ENCODE assay signal across 8 cellular contexts in the genomic region with DNA sequence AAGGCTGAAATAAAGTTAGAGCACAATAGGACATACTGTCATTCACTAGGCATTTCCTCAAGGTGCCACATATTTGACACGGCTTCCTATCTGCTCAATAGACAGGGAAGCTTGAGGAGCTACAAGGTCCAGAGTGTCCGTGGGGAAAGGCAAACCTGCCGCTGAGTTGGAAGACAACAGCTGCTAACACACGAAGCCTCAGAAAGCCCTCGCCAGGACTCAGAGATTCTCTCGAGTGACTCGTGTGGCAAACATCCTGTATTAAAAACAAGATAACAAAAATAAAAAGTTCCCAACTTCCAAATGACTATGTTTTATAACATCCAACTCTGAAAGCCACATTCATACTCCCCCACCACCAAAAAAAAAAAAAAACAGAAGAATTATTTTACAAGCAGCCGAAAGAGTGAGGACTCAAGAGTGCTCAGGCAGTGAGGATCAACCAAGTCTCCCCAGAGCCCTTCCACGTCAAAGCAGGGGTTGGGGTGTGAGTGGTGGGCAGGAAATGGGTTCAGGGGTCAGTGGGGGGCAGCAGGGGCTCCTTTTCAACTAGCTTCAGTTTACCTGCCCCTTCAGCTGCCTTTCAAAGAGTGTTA.
DNase-seq lines count a peak whose midpoint lies in the region; ATAC-seq and TF ChIP-seq lines count a peak whose summit lies in the region.

No MANE protein-coding gene starts in this region.

- peak overlapping the region; percentile 97 for H3K27ac ChIP-seq in OCI-LY7 (ENCODE audit: low read depth, low read length, poor library complexity, severe bottlenecking)
- peak overlapping the region; percentile 33 for H3K27ac ChIP-seq in trophoblast cell (ENCODE audit: low read depth, low read length)

- H3K79me2 ChIP-seq in OCI-LY7 (ENCODE audit: insufficient read depth, low read depth, low read length), result peaks cover 41% of the 10 kb centered on the region; the same call in 1 of the 2 replicates
- peaks cover 3% of the 10 kb centered on the region for H3K79me2 ChIP-seq in trophoblast cell (ENCODE audit: control insufficient read depth, insufficient read depth, low read length, poor library complexity)

- no peak overlapping the region for H2AFZ ChIP-seq in OCI-LY7 (ENCODE audit: low read length)
- H2AFZ ChIP-seq in trophoblast cell (ENCODE audit: insufficient read depth, low read length, poor library complexity), result no peak overlapping the region

- H3K4ac ChIP-seq in trophoblast cell (ENCODE audit: low read depth, low read length), result no peak overlapping the region

- ATAC-seq in GM19463 (IDR thresholded peaks at IDR 0.05; ENCODE audit: unreplicated experiment), result no peak

- no peak overlapping the region for H3K9ac ChIP-seq in trophoblast cell (ENCODE audit: low read length)

- no peaks in the 10 kb centered on the region for H3K27me3 ChIP-seq in trophoblast cell (ENCODE audit: insufficient read depth, low read length)

- no peak overlapping the region for H3K14ac ChIP-seq in trophoblast cell (ENCODE audit: low read length)

- no peaks in the 10 kb centered on the region for H3K9me3 ChIP-seq in OCI-LY7 (ENCODE audit: low read length)
- H3K9me3 ChIP-seq in trophoblast cell (ENCODE audit: insufficient read depth, low read depth, low read length), result no peaks in the 10 kb centered on the region

- no peaks in the 10 kb centered on the region for H3K9me2 ChIP-seq in OCI-LY7 (ENCODE audit: insufficient read depth, low read length)

- peaks cover 6% of the 10 kb centered on the region; the same call in 1 of the 2 replicates for H4K20me1 ChIP-seq in OCI-LY7 (ENCODE audit: insufficient read depth, low read length)

- no peak overlapping the region for H4K91ac ChIP-seq in trophoblast cell (ENCODE audit: low read depth, low read length)

- H4K12ac ChIP-seq in trophoblast cell (ENCODE audit: low read depth, low read length), result no peak overlapping the region

- H3K18ac ChIP-seq in trophoblast cell (ENCODE audit: low read length), result no peak overlapping the region

- H3K23ac ChIP-seq in trophoblast cell (ENCODE audit: low read length), result no peak overlapping the region

- DNase-seq in EL, result peak; percentile 82
- DNase-seq in OCI-LY7 (ENCODE audit: low spot score), result peak; percentile 55
- peak; percentile 90 for DNase-seq in dermis blood vessel endothelial cell
- DNase-seq in trophoblast cell, result no peak
- DNase-seq in hippocampal formation (lab: John Stamatoyannopoulos, UW), result no peak
- no peak for DNase-seq in DMS153 (lab: John Stamatoyannopoulos, UW)
- DNase-seq in NCI-H2107 treated with DMSO at 0.1 percent for 48 hours (lab: John Stamatoyannopoulos, UW; ENCODE audit: unreplicated experiment), result no peak

- TF ChIP-seq CTCF in OCI-LY7 (conservative IDR thresholded peaks at IDR 0.05; ENCODE audit: low read length), result no peak

- no peak overlapping the region for H4K8ac ChIP-seq in trophoblast cell (ENCODE audit: low read depth, low read length)

- H2BK5ac ChIP-seq in trophoblast cell (ENCODE audit: low read depth, low read length, poor library complexity), result no peak overlapping the region

- H2BK12ac ChIP-seq in trophoblast cell (ENCODE audit: low read length), result peak overlapping the region; percentile 47

- WGBS in trophoblast cell (ENCODE audit: extremely low coverage, insufficient coverage, insufficient read length), result no CpG with 5 or more reads among the region's 9 CpGs

- CTCF ChIA-PET in OCI-LY7 (lab: Charles Lee; ENCODE audit: unreplicated experiment), result interaction anchor here (0.6 to 2.0 kb wide), 2 partner anchors 30 to 68 kb away, joined by 3 to 21 read pairs; partner anchors contain the start of gene STK17A

- peak overlapping the region; percentile 97 for H3K4me2 ChIP-seq in OCI-LY7 (ENCODE audit: low read length)
- H3K4me2 ChIP-seq in trophoblast cell (ENCODE audit: low read length), result no peak overlapping the region

- no peak overlapping the region for H2AK5ac ChIP-seq in trophoblast cell (ENCODE audit: low read length)

- H3K4me1 ChIP-seq in OCI-LY7 (ENCODE audit: insufficient read depth, low read length, poor library complexity, severe bottlenecking) (peaks cover 89% of the 10 kb centered on the region), trophoblast cell (ENCODE audit: control insufficient read depth in 1 of 2, insufficient read depth in 2 of 2, low read length in 2 of 2) (peaks cover 20 to 32% of the 10 kb centered on the region in 2 experiments)

- no peak overlapping the region for H2BK120ac ChIP-seq in trophoblast cell (ENCODE audit: insufficient read depth, low read length, poor library complexity)

- intact Hi-C loops in OCI-LY7 (cut with micrococcal nuclease; ENCODE audit: unreplicated experiment), result loop anchor here (2.0 kb wide), 1 partner anchor 48 kb away; no protein-coding TSS in a partner anchor

- BruUV-seq in OCI-LY7 (replicated peaks; lab: Mats Ljungman, UMichigan), result TSS peak; percentile 10

- H3K79me1 ChIP-seq in trophoblast cell (ENCODE audit: low read length), result peaks cover 9% of the 10 kb centered on the region

- peaks cover 26% of the 10 kb centered on the region for H3K36me3 ChIP-seq in OCI-LY7 (ENCODE audit: insufficient read depth, low read length)
- peaks cover 4 to 5% of the 10 kb centered on the region in 2 experiments for H3K36me3 ChIP-seq in trophoblast cell (ENCODE audit: control insufficient read depth in 1 of 2, insufficient read depth in 2 of 2, low read length in 2 of 2)

- H3K4me3 ChIP-seq in OCI-LY7 (ENCODE audit: low read depth, low read length, poor library complexity, severe bottlenecking), result peak overlapping the region; percentile 62
- no peak overlapping the region for H3K4me3 ChIP-seq in trophoblast cell (ENCODE audit: low read depth, low read length)

- POLR2A ChIA-PET in OCI-LY7 (lab: Charles Lee), result interaction anchor here (0.8 to 4.2 kb wide), 9 partner anchors 11 to 71 kb away, joined by 3 to 27 read pairs (median 8); partner anchors contain the start of gene STK17A

Comparison
In these comparisons a context has a peak if more than half of its experiments do, and no peak if none do; other contexts are left out.
1. DNase-seq: peak in EL (single experiment), OCI-LY7 (single experiment) and dermis blood vessel endothelial cell (single experiment); none in trophoblast cell (0 of 2), hippocampal formation (0 of 2), DMS153 (single experiment) and NCI-H2107 treated with DMSO at 0.1 percent for 48 hours (single experiment).